9 cellular contexts compared by ENCODE assay signal in genomic region chr10:73920084-73920483, GRCh38. TPM values are rescaled to one million over a fixed set of nuclear protein-coding genes. Genes with fewer than 3 reads are reported as not detected.
A peak's percentile ranks its signal among the peaks of the same experiment; 100 is the strongest.
DNase-seq lines count a peak whose midpoint lies in the region; ATAC-seq and TF ChIP-seq lines count a peak whose summit lies in the region.
"Had no signal": no experiment of that assay in that cellular context is flagged by ENCODE, and none has a peak within 500 bp of the region (broad histone marks: within the 10 kb centered on the region; RNA-seq: fewer than 3 reads in every experiment).

No MANE protein-coding gene starts in this region.

- TF ChIP-seq RAD21 in SK-N-SH (IDR thresholded peaks at IDR 0.05; ENCODE audit: low read length), result no peak

- POLR2A ChIA-PET in SK-N-SH (lab: Yijun Ruan, JAX), result interaction anchor here (0.7 kb wide), 1 partner anchor 10 kb away, joined by 3 read pairs; the partner anchor contains the start of gene PLAU

- H3K4me3 ChIP-seq in H7 (ENCODE audit: insufficient read depth, low read depth, low read length) (no peak overlapping the region), SK-N-SH (ENCODE audit: low read depth in 2 of 2, low read length in 1 of 2) (no peak overlapping the region), thyroid gland (replicated peaks in 1 of 3) (no peak overlapping the region)

- H3K4me2 ChIP-seq in SK-N-SH, result no peak overlapping the region

- H3K27ac ChIP-seq in SK-N-SH (ENCODE audit: low read depth in 2 of 2, low read length in 1 of 2), result peak overlapping the region; percentile 21 to 51; a peak in 2 of 4 replicates
- H3K27ac ChIP-seq in thyroid gland, result peak overlapping the region; percentile 6 to 70 (median 52)

- WGBS in SK-N-SH (ENCODE audit: low lambda C conversion rate), result 69% methylated on average over 4 of the region's 4 CpGs
- WGBS in thyroid gland, 2 donors, result 28 to 40% methylated on average over 4 of the region's 4 CpGs

- intact Hi-C loops in left ventricle myocardium superior (cut with micrococcal nuclease), result no loop called here
- intact Hi-C loops in thyroid gland (cut with DNase I), result no loop called here

- no peak for TF ChIP-seq POLR2A in thyroid gland (IDR thresholded peaks at IDR 0.05)

- peaks cover 1% of the 10 kb centered on the region for H3K36me3 ChIP-seq in H7 (replicated peaks; ENCODE audit: control insufficient read depth, insufficient read depth, low read length)
- peaks cover 4 to 9% of the 10 kb centered on the region in 2 experiments for H3K36me3 ChIP-seq in SK-N-SH (replicated peaks in 1 of 2; ENCODE audit: control insufficient read depth in 1 of 2, insufficient read depth in 2 of 2, low read length in 1 of 2)
- H3K36me3 ChIP-seq in thyroid gland, result no peaks in the 10 kb centered on the region

- peak in 1 of 2 experiments; percentile 11; a peak in 1 of 4 replicates for TF ChIP-seq EP300 in SK-N-SH (IDR thresholded peaks at IDR 0.05; ENCODE audit: borderline replicate concordance in 1 of 2, low read depth in 1 of 2, low read length in 1 of 2)

- no peak overlapping the region for H3K9ac ChIP-seq in SK-N-SH

- CTCF ChIA-PET in SK-N-SH (lab: Yijun Ruan, JAX), result interaction anchor here (0.9 to 1.3 kb wide), 5 partner anchors 19 to 70 kb away, joined by 3 to 5 read pairs (median 3); no protein-coding TSS in a partner anchor

- H3K27me3 ChIP-seq in H7 (ENCODE audit: control insufficient read depth, insufficient read depth, low read length), result no peaks in the 10 kb centered on the region
- no peaks in the 10 kb centered on the region for H3K27me3 ChIP-seq in SK-N-SH (ENCODE audit: insufficient read depth)
- H3K27me3 ChIP-seq in thyroid gland, result no peaks in the 10 kb centered on the region

- no peaks in the 10 kb centered on the region for H3K9me2 ChIP-seq in SK-N-SH

- ATAC-seq in left ventricle myocardium superior (peak; percentile 89), HG03520 (IDR thresholded peaks at IDR 0.05; ENCODE audit: unreplicated experiment) (no peak)

- H2AFZ ChIP-seq in SK-N-SH (ENCODE audit: low read depth), result peak overlapping the region; percentile 75

- no peak for TF ChIP-seq CTCF in SK-N-SH (IDR thresholded peaks at IDR 0.05)
- TF ChIP-seq CTCF in thyroid gland (IDR thresholded peaks at IDR 0.05), result no peak

- H3K9me3 ChIP-seq in SK-N-SH (no peaks in the 10 kb centered on the region), thyroid gland (no peaks in the 10 kb centered on the region)

- H3K79me2 ChIP-seq in SK-N-SH (ENCODE audit: insufficient read depth), result no peaks in the 10 kb centered on the region

- H3F3A ChIP-seq in SK-N-SH (replicated peaks; ENCODE audit: insufficient read depth), result peaks cover 7% of the 10 kb centered on the region

- H4K20me1 ChIP-seq in SK-N-SH (ENCODE audit: insufficient read depth), result no peaks in the 10 kb centered on the region

- peaks cover 4 to 10% of the 10 kb centered on the region in 2 experiments; a peak in 1 of 4 replicates for H3K4me1 ChIP-seq in SK-N-SH (ENCODE audit: control insufficient read depth in 1 of 2, insufficient read depth in 2 of 2, low read depth in 1 of 2, low read length in 1 of 2)
- H3K4me1 ChIP-seq in thyroid gland, result peaks cover 5 to 10% of the 10 kb centered on the region in 2 donors

- DNase-seq in H7, result peak; percentile 27
- DNase-seq in SK-N-SH, result peak; percentile 64
- DNase-seq in left ventricle myocardium superior, result peak; percentile 66
- peak; percentile 23 to 41 for DNase-seq in thyroid gland
- no peak for DNase-seq in A172 (ENCODE audit: low spot score)
- no peak for DNase-seq in activated naive CD4-positive, alpha-beta T cell (lab: John Stamatoyannopoulos, UW)
- no peak for DNase-seq in DMS114 treated with DMSO at 0.1 percent for 48 hours (lab: John Stamatoyannopoulos, UW; ENCODE audit: unreplicated experiment)

TF ChIP-seq in SK-N-SH, 30 proteins besides CTCF, POLR2A, EP300 and RAD21:
- no peak for TF ChIP-seq GABPA (IDR thresholded peaks at IDR 0.05; ENCODE audit: low read depth)
- TF ChIP-seq FOXJ3 (CRISPR knock-in tag; IDR thresholded peaks at IDR 0.05), result no peak
- no peak for TF ChIP-seq ELF1 (IDR thresholded peaks at IDR 0.05)
- no peak for TF ChIP-seq MAX (IDR thresholded peaks at IDR 0.05; ENCODE audit: low read depth)
- no peak for TF ChIP-seq CHD2 (IDR thresholded peaks at IDR 0.05; ENCODE audit: low read length, partially characterized antibody)
- TF ChIP-seq USF1 (IDR thresholded peaks at IDR 0.05; ENCODE audit: borderline replicate concordance, low read depth), result no peak
- no peak for TF ChIP-seq TCF12 (IDR thresholded peaks at IDR 0.05)
- TF ChIP-seq PBX3 (IDR thresholded peaks at IDR 0.05), result no peak
- no peak for TF ChIP-seq NRF1 (IDR thresholded peaks at IDR 0.05; ENCODE audit: low read depth, low read length)

RNA-seq across cellular contexts. Expression of gene PLAU, which starts 9.2 kb away (rescaled TPM):
- 25.4 and 29.5 TPM in 2 replicates for total RNA-seq in H7 (2014; rRNA removed; shearing (Covaris generic))
- 159 and 200 TPM in 2 replicates for polyA plus RNA-seq in SK-N-SH (2012; rRNA removed)
- 163 and 191 TPM in 2 replicates for polyA plus RNA-seq in SK-N-SH (2012; cell fraction: cytosol; rRNA removed)
- polyA plus RNA-seq in SK-N-SH (2012; cell fraction: nucleus; rRNA removed), result 211 and 277 TPM in 2 replicates
- total RNA-seq in left ventricle myocardium superior, result 6.6 TPM
- total RNA-seq in thyroid gland, result 10 to 100 TPM in 1 of 4 donors, 1 to 10 TPM in 3; 3.8 to 13.3 (median 7.3) TPM
- total RNA-seq in A172 (2014; rRNA removed; shearing (Covaris generic)), result 6.7 and 8.9 TPM in 2 replicates
- total RNA-seq: SK-MEL-5 had no signal

RNA-seq across cellular contexts. Expression of gene CAMK2G, which starts 45.7 kb away (rescaled TPM):
- 26.6 and 35.9 TPM in 2 replicates for total RNA-seq in H7 (2014; rRNA removed; shearing (Covaris generic))
- polyA plus RNA-seq in SK-N-SH (2012; rRNA removed), result 41.4 and 52.2 TPM in 2 replicates
- 29.0 and 35.7 TPM in 2 replicates for polyA plus RNA-seq in SK-N-SH (2012; cell fraction: cytosol; rRNA removed)
- 103 and 119 TPM in 2 replicates for polyA plus RNA-seq in SK-N-SH (2012; cell fraction: nucleus; rRNA removed)
- total RNA-seq in left ventricle myocardium superior (11.9 TPM), thyroid gland (10 to 100 TPM; 21.2 to 27.4 (median 22.3) TPM)
- 36.6 and 38.5 TPM in 2 replicates for total RNA-seq in A172 (2014; rRNA removed; shearing (Covaris generic))

Comparison
In these comparisons a context has a peak if more than half of its experiments do, and no peak if none do; other contexts are left out.
1. DNase-seq: peak in H7 (single experiment), SK-N-SH (single experiment), left ventricle myocardium superior (single experiment) and thyroid gland (2 of 2); none in A172 (single experiment), activated naive CD4-positive, alpha-beta T cell (0 of 4) and DMS114 treated with DMSO at 0.1 percent for 48 hours (single experiment).